8 cellular contexts compared by ENCODE assay signal in genomic region chr10:101060036-101060950, GRCh38. TPM values are rescaled to one million over a fixed set of nuclear protein-coding genes. Genes with fewer than 3 reads are reported as not detected.
DNase-seq lines count a peak whose midpoint lies in the region; ATAC-seq and TF ChIP-seq lines count a peak whose summit lies in the region.

No MANE protein-coding gene starts in this region.

- H4K20me1 ChIP-seq in GM23338 (replicated peaks; ENCODE audit: insufficient read depth), result peaks cover 28% of the 10 kb centered on the region

- H3K4me1 Mint-ChIP-seq in GM23338, result peaks cover 32% of the 10 kb centered on the region
- peaks cover 7% of the 10 kb centered on the region for H3K4me1 Mint-ChIP-seq in activated T-helper 17 cell treated with anti-CD3 and anti-CD28 coated beads, Interleukin-2, amount 50 U/mL, for 72 hours
- peaks cover 33% of the 10 kb centered on the region for H3K4me1 Mint-ChIP-seq in neural crest cell
- peaks cover 43% of the 10 kb centered on the region for H3K4me1 Mint-ChIP-seq in stimulated activated naive CD8-positive, alpha-beta T cell treated with anti-CD3 and anti-CD28 coated beads, Interleukin-15, amount 100 ng/mL, for 72 hours

- H3K36me3 ChIP-seq in GM23338 (ENCODE audit: insufficient read depth), result no peaks in the 10 kb centered on the region

- peaks cover 46% of the 10 kb centered on the region for H3K27me3 ChIP-seq in GM23338 (ENCODE audit: insufficient read depth)

- TF ChIP-seq CTCF in GM23338 (conservative IDR thresholded peaks at IDR 0.05; ENCODE audit: low read depth in 2 of 2) (peak; percentile 89 to 97), neural crest cell (conservative IDR thresholded peaks at IDR 0.05) (peak; percentile 96)

- peaks cover 28% of the 10 kb centered on the region for H3K4me1 ChIP-seq in GM23338 (ENCODE audit: insufficient read depth)

- peaks cover 17% of the 10 kb centered on the region; the same call in 1 of the 2 replicates for H3K79me2 ChIP-seq in GM23338 (replicated peaks; ENCODE audit: insufficient read depth)

- peak overlapping the region; percentile 86 for H3K4me3 Mint-ChIP-seq in GM23338
- H3K4me3 Mint-ChIP-seq in activated T-helper 17 cell treated with anti-CD3 and anti-CD28 coated beads, Interleukin-2, amount 50 U/mL, for 72 hours, result peak overlapping the region; percentile 86
- H3K4me3 Mint-ChIP-seq in neural crest cell, result peak overlapping the region; percentile 96
- H3K4me3 Mint-ChIP-seq in stimulated activated naive CD8-positive, alpha-beta T cell treated with anti-CD3 and anti-CD28 coated beads, Interleukin-15, amount 100 ng/mL, for 72 hours, result peak overlapping the region; percentile 86 to 98

- peak; percentile 90 for DNase-seq in Daoy (ENCODE audit: low read depth)
- peak; percentile 97 for DNase-seq in GM23338 (ENCODE audit: low spot score)
- peak; percentile 96 for DNase-seq in LHCN-M2 (ENCODE audit: low read depth)
- peak; percentile 93 for DNase-seq in RPMI7951 (ENCODE audit: low read depth)
- peak; percentile 92 for DNase-seq in fibroblast of the conjunctiva (ENCODE audit: low read depth)
- peak; percentile 86 for DNase-seq in neural crest cell (ENCODE audit: low read depth, low spot score)
- peak; percentile 84 to 95 for DNase-seq in stimulated activated naive CD8-positive, alpha-beta T cell treated with anti-CD3 and anti-CD28 coated beads, Interleukin-15, amount 100 ng/mL, for 72 hours

- no peaks in the 10 kb centered on the region; the same call in 2 of the 3 replicates for H3K36me3 Mint-ChIP-seq in GM23338 (ENCODE audit: low read depth)
- H3K36me3 Mint-ChIP-seq in activated T-helper 17 cell treated with anti-CD3 and anti-CD28 coated beads, Interleukin-2, amount 50 U/mL, for 72 hours (ENCODE audit: low read depth), result no peaks in the 10 kb centered on the region
- no peaks in the 10 kb centered on the region for H3K36me3 Mint-ChIP-seq in neural crest cell (ENCODE audit: low read depth)

- 0 out of 3 replicates have a peak, but pooled peaks cover 2% of the 10 kb centered on the region for H3K9me3 Mint-ChIP-seq in GM23338
- no peaks in the 10 kb centered on the region for H3K9me3 Mint-ChIP-seq in activated T-helper 17 cell treated with anti-CD3 and anti-CD28 coated beads, Interleukin-2, amount 50 U/mL, for 72 hours
- H3K9me3 Mint-ChIP-seq in neural crest cell, result no peaks in the 10 kb centered on the region
- no peaks in the 10 kb centered on the region for H3K9me3 Mint-ChIP-seq in stimulated activated naive CD8-positive, alpha-beta T cell treated with anti-CD3 and anti-CD28 coated beads, Interleukin-15, amount 100 ng/mL, for 72 hours

- H3K27me3 Mint-ChIP-seq in GM23338 (ENCODE audit: insufficient read depth, low read depth, poor library complexity) (peaks cover 51% of the 10 kb centered on the region), neural crest cell (ENCODE audit: low read depth) (peaks cover 42% of the 10 kb centered on the region)
- H3K27me3 Mint-ChIP-seq in activated T-helper 17 cell treated with anti-CD3 and anti-CD28 coated beads, Interleukin-2, amount 50 U/mL, for 72 hours, result peaks cover 15% of the 10 kb centered on the region
- H3K27me3 Mint-ChIP-seq in stimulated activated naive CD8-positive, alpha-beta T cell treated with anti-CD3 and anti-CD28 coated beads, Interleukin-15, amount 100 ng/mL, for 72 hours, result peaks cover 39% of the 10 kb centered on the region

- H3K27ac ChIP-seq in GM23338 (ENCODE audit: low read depth), result peak overlapping the region; percentile 88

- H3K4me3 ChIP-seq in GM23338, result peak overlapping the region; percentile 87

- no peaks in the 10 kb centered on the region for H3K9me2 ChIP-seq in GM23338 (ENCODE audit: insufficient read depth)

- H2AFZ ChIP-seq in GM23338, result peak overlapping the region; percentile 99

- peak; percentile 24 for ATAC-seq in GM23338
- ATAC-seq in activated T-helper 17 cell treated with anti-CD3 and anti-CD28 coated beads, Interleukin-2, amount 50 U/mL, for 72 hours (replicated peaks), result peak; percentile 87
- peak; percentile 67 for ATAC-seq in stimulated activated naive CD8-positive, alpha-beta T cell treated with anti-CD3 and anti-CD28 coated beads, Interleukin-15, amount 100 ng/mL, for 72 hours

- peaks cover 21% of the 10 kb centered on the region; the same call in 1 of the 2 replicates for H3F3A ChIP-seq in GM23338 (replicated peaks; ENCODE audit: low read depth)

- H3K27ac Mint-ChIP-seq in GM23338 (peak overlapping the region; percentile 99), neural crest cell (ENCODE audit: unreplicated experiment) (peak overlapping the region; percentile 99)
- H3K27ac Mint-ChIP-seq in activated T-helper 17 cell treated with anti-CD3 and anti-CD28 coated beads, Interleukin-2, amount 50 U/mL, for 72 hours, result peak overlapping the region; percentile 94
- H3K27ac Mint-ChIP-seq in stimulated activated naive CD8-positive, alpha-beta T cell treated with anti-CD3 and anti-CD28 coated beads, Interleukin-15, amount 100 ng/mL, for 72 hours, result peak overlapping the region; percentile 97

- H3K4me2 ChIP-seq in GM23338, result peak overlapping the region; percentile 93

TF ChIP-seq in GM23338, 12 proteins besides CTCF, POLR2A, EP300 and RAD21:
- TF ChIP-seq EZH2 (IDR thresholded peaks at IDR 0.05; ENCODE audit: low read depth, unreplicated experiment) (peak; percentile 38), CREB1 (CRISPR knock-in tag; IDR thresholded peaks at IDR 0.05; ENCODE audit: low read depth) (0 out of 2 replicates have a peak, but pooled peaks have one; percentile 30), REST (IDR thresholded peaks at IDR 0.05; ENCODE audit: unreplicated experiment) (no peak)

RNA-seq across cellular contexts. Expression of gene KAZALD1, which starts 1.5 kb away (rescaled TPM):
- total RNA-seq in Daoy (2014; rRNA removed; shearing (Covaris generic)), result 3.0 and 12.2 TPM in 2 replicates
- 1.2 and 1.3 TPM in 2 replicates for total RNA-seq in GM23338 (2014; rRNA removed; shearing (Covaris generic))
- polyA plus RNA-seq in GM23338 (2016; fragmentation: Nextera tagmentation; extraction: Ambion mirVana), result 0.27 and 0.75 TPM in 2 replicates
- 15.1 and 16.1 TPM in 2 replicates for total RNA-seq in LHCN-M2 (2014; rRNA removed)
- polyA plus RNA-seq in LHCN-M2 (2012), result 4.3 TPM
- total RNA-seq in RPMI7951 (2014; rRNA removed; shearing (Covaris generic)), result 8.1 and 11.4 TPM in 2 replicates
- total RNA-seq in activated T-helper 17 cell treated with anti-CD3 and anti-CD28 coated beads, Interleukin-2, amount 50 U/mL, for 72 hours, result under 1 TPM; 0.45 to 0.71 TPM
- 1.4 and 2.9 TPM in 2 replicates for total RNA-seq in neural crest cell

RNA-seq across cellular contexts. Expression of gene SFXN3, which starts 29.3 kb away (rescaled TPM):
- total RNA-seq in Daoy (2014; rRNA removed; shearing (Covaris generic)), result 14.7 and 32.1 TPM in 2 replicates
- 2.3 and 3.8 TPM in 2 replicates for total RNA-seq in GM23338 (2014; rRNA removed; shearing (Covaris generic))
- polyA plus RNA-seq in GM23338 (2016; fragmentation: Nextera tagmentation; extraction: Ambion mirVana), result 0.68 and 0.73 TPM in 2 replicates
- total RNA-seq in LHCN-M2 (2014; rRNA removed), result 91.6 and 101 TPM in 2 replicates
- polyA plus RNA-seq in LHCN-M2 (2012), result 65.4 TPM
- total RNA-seq in RPMI7951 (2014; rRNA removed; shearing (Covaris generic)), result 115 and 125 TPM in 2 replicates
- 100 to 1,000 TPM in 1 of 2 donors, 10 to 100 TPM in 1; 45.9 to 150 TPM for total RNA-seq in activated T-helper 17 cell treated with anti-CD3 and anti-CD28 coated beads, Interleukin-2, amount 50 U/mL, for 72 hours
- 1.9 and 2.1 TPM in 2 replicates for total RNA-seq in neural crest cell

RNA-seq across cellular contexts. Expression of gene PDZD7, which starts 29.4 kb away (rescaled TPM):
- total RNA-seq in Daoy (2014; rRNA removed; shearing (Covaris generic)), result 0.42 and 0.51 TPM in 2 replicates
- 1.7 and 2.3 TPM in 2 replicates for total RNA-seq in GM23338 (2014; rRNA removed; shearing (Covaris generic))
- 1.5 and 1.7 TPM in 2 replicates for polyA plus RNA-seq in GM23338 (2016; fragmentation: Nextera tagmentation; extraction: Ambion mirVana)
- 1.2 and 1.4 TPM in 2 replicates for total RNA-seq in LHCN-M2 (2014; rRNA removed)
- 2.5 TPM for polyA plus RNA-seq in LHCN-M2 (2012)
- 2.0 and 2.8 TPM in 2 replicates for total RNA-seq in RPMI7951 (2014; rRNA removed; shearing (Covaris generic))
- 1 to 10 TPM in 1 of 2 donors, under 1 TPM in 1; 0.48 to 2.9 TPM for total RNA-seq in activated T-helper 17 cell treated with anti-CD3 and anti-CD28 coated beads, Interleukin-2, amount 50 U/mL, for 72 hours
- 0.50 and 0.68 TPM in 2 replicates for total RNA-seq in neural crest cell

Comparison
In these comparisons a context has a peak if more than half of its experiments do, and no peak if none do; other contexts are left out.
1. Peak in every context shown above with its lines: DNase-seq, ATAC-seq, H3K4me3 ChIP-seq and H3K27ac ChIP-seq.
2. ATAC-seq: peak in every context shown above with its lines; median percentile 87 in activated T-helper 17 cell treated with anti-CD3 and anti-CD28 coated beads, Interleukin-2, amount 50 U/mL, for 72 hours; 67 in stimulated activated naive CD8-positive, alpha-beta T cell treated with anti-CD3 and anti-CD28 coated beads, Interleukin-15, amount 100 ng/mL, for 72 hours; 24 in GM23338.